In genomic region chr9:11338130-11338529, GRCh38 we compare ENCODE assay signal across 15 cellular contexts.
DNase-seq lines count a peak whose midpoint lies in the region; ATAC-seq and TF ChIP-seq lines count a peak whose summit lies in the region.
"Had no signal": no experiment of that assay in that cellular context is flagged by ENCODE, and none has a peak within 500 bp of the region (broad histone marks: within the 10 kb centered on the region; RNA-seq: fewer than 3 reads in every experiment).

No MANE protein-coding gene starts in this region.

- H3K36me3 ChIP-seq in KMS-11 (ENCODE audit: insufficient read depth) (no peaks in the 10 kb centered on the region; the same call in 1 of the 2 replicates), spleen (no peaks in the 10 kb centered on the region)
- H3K36me3 ChIP-seq: heart right ventricle, tibial nerve had no signal

- no peaks in the 10 kb centered on the region for H4K20me1 ChIP-seq in KMS-11 (ENCODE audit: insufficient read depth)

- peak; percentile 96 for ATAC-seq in HG02938 (IDR thresholded peaks at IDR 0.05; ENCODE audit: unreplicated experiment)
- ATAC-seq: heart right ventricle had no signal

- no peak overlapping the region for H2AFZ ChIP-seq in KMS-11 (ENCODE audit: low read depth)

- no peak overlapping the region for H3K9ac ChIP-seq in KMS-11

- no peak for TF ChIP-seq CTCF in KMS-11 (conservative IDR thresholded peaks at IDR 0.05; ENCODE audit: low read depth, low read length)
- TF ChIP-seq CTCF in spleen (IDR thresholded peaks at IDR 0.05 in 8 of 11, conservative IDR thresholded peaks at IDR 0.05 in 3 of 11), result no peak

- no peak overlapping the region for H3K27ac ChIP-seq in KMS-11
- H3K27ac ChIP-seq in spleen, result no peak overlapping the region
- H3K27ac ChIP-seq: heart right ventricle, skin epidermis, tibial nerve had no signal

- peak overlapping the region; percentile 58 for H3K4me2 ChIP-seq in KMS-11

- peaks cover 30% of the 10 kb centered on the region for H3K4me1 ChIP-seq in KMS-11 (ENCODE audit: low read depth, poor library complexity, severe bottlenecking)
- H3K4me1 ChIP-seq in spleen, result no peaks in the 10 kb centered on the region
- H3K4me1 ChIP-seq: heart right ventricle, tibial nerve had no signal

- WGBS in spleen, 5 donors, result 18 to 48% (median 38%) methylated on average over 1 of the region's 1 CpG

- DNase-seq in SIG-M5 treated with dmso at 0.1 percent for 504 hours (lab: John Stamatoyannopoulos, UW; ENCODE audit: unreplicated experiment), result peak; percentile 31
- DNase-seq in SIG-M5 (lab: John Stamatoyannopoulos, UW), result no peak
- DNase-seq in NK-92 (lab: John Stamatoyannopoulos, UW; ENCODE audit: unreplicated experiment), result no peak
- DNase-seq in HuH-7.5 (ENCODE audit: low spot score), result no peak
- DNase-seq in spleen, result no peak
- DNase-seq in KG1 (lab: John Stamatoyannopoulos, UW), result no peak
- DNase-seq: 8988T; activated effector memory CD4-positive, alpha-beta T cell treated with Interleukin-2 at 50 U/mL for 16 hours; CD8-positive, alpha-beta memory T cell; heart right ventricle; NCI-H2227 treated with DMSO at 0.1 percent for 48 hours had no signal

- H3K9me3 ChIP-seq in spleen, result no peaks in the 10 kb centered on the region
- H3K9me3 ChIP-seq: heart right ventricle, tibial nerve had no signal

- no peak overlapping the region for H3K4me3 ChIP-seq in KMS-11 (IDR thresholded peaks at IDR 0.05; ENCODE audit: insufficient read depth, low read depth, low read length)
- H3K4me3 ChIP-seq in spleen, result no peak overlapping the region
- H3K4me3 ChIP-seq: heart right ventricle, skin epidermis, tibial nerve had no signal

- TF ChIP-seq POLR2A in spleen (IDR thresholded peaks at IDR 0.05), result no peak

- intact Hi-C loops in spleen (cut with DNase I; ENCODE audit: low total_unique reads), result no loop called here

- H3K27me3 ChIP-seq in KMS-11 (ENCODE audit: insufficient read depth, low read depth), result no peaks in the 10 kb centered on the region
- H3K27me3 ChIP-seq in spleen (replicated peaks in 1 of 7), result no peaks in the 10 kb centered on the region
- H3K27me3 ChIP-seq: heart right ventricle, tibial nerve had no signal

- no peaks in the 10 kb centered on the region for H3K79me2 ChIP-seq in KMS-11 (ENCODE audit: insufficient read depth, low read depth)
